ENCODE assay signal across 1 cellular context in genomic region chr2:215633360-215633759, GRCh38.
A peak's percentile ranks its signal among the peaks of the same experiment; 100 is the strongest.
TF ChIP-seq lines count a peak whose summit lies in the region.

No MANE protein-coding gene starts in this region.

TF ChIP-seq in HepG2, 621 proteins besides CTCF, POLR2A, EP300 and RAD21 (continued from another document):
- TF ChIP-seq ZNF280D (CRISPR knock-in tag; IDR thresholded peaks at IDR 0.05) (0 out of 2 replicates have a peak, but pooled peaks have one; percentile 48), ZEB1 (IDR thresholded peaks at IDR 0.05; ENCODE audit: insufficient replicate concordance, low read depth) (no peak), PITX1 (CRISPR knock-in tag; IDR thresholded peaks at IDR 0.05) (no peak), WIZ (CRISPR knock-in tag; IDR thresholded peaks at IDR 0.05) (no peak), ZNF746 (CRISPR knock-in tag; IDR thresholded peaks at IDR 0.05) (no peak), ZFP37 (CRISPR knock-in tag; IDR thresholded peaks at IDR 0.05; ENCODE audit: borderline replicate concordance) (no peak)
